In the genomic region with DNA sequence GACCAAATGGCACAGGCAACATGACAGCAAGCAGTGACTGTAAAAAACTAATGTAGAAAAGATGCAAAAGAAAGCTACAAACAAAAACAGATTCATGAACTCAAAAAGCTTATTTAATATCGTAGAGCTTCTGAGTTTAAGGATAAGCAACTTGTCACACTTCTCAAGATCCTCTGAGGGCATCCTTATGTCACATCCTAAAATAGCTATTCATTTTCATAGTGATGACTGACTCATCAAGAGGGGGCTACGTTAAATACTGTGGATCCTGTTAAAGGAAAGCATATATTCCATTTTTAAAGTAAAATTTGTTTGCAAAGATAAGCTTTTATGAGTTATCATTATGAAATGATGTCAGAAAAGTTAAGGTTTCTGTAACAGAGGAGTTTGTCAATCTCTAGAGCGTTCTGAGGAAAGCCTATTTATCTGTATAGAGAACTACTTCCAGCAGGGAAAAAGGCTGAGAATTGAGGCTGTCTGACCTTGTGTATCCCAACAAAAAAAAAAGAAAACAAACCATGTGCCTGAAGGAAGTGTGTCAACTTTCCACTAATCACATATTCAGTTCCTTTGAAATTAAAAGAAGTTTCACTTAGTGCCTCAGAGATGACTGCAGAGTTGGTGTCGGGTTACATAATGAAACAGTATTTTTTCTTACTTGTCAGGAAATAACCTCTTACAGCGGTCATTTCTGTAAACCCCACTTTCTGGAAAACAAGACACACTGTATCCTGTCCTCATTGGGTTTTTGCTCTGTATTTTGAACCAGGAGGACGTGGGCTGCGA, we compare ENCODE assay signal across 12 cellular contexts.
DNase-seq lines count a peak whose midpoint lies in the region; ATAC-seq and TF ChIP-seq lines count a peak whose summit lies in the region.
"Had no signal": no experiment of that assay in that cellular context is flagged by ENCODE, and none has a peak within 500 bp of the region (broad histone marks: within the 10 kb centered on the region; RNA-seq: fewer than 3 reads in every experiment).

No MANE protein-coding gene starts in this region.

- H3K36me3 ChIP-seq in Karpas-422 (ENCODE audit: insufficient read depth, low read length) (no peaks in the 10 kb centered on the region), trophoblast cell (ENCODE audit: control insufficient read depth in 1 of 2, insufficient read depth in 2 of 2, low read length in 2 of 2) (peaks cover 23 to 28% of the 10 kb centered on the region in 2 experiments)

- H3K14ac ChIP-seq in trophoblast cell (ENCODE audit: low read length) = no peak overlapping the region

- peak; percentile 6 for DNase-seq in Caki2 (ENCODE audit: low read depth)
- DNase-seq in Karpas-422 = peak; percentile 64
- DNase-seq in astrocyte of the spinal cord (ENCODE audit: low read depth, low spot score) = peak; percentile 34
- peak; percentile 56 for DNase-seq in iris pigment epithelial cell (ENCODE audit: low read depth)
- DNase-seq in stimulated activated CD4-positive, alpha-beta T cell treated with anti-CD3 and anti-CD28 coated beads, Interleukin-12 subunit alpha, Interleukin-12 subunit beta, amount 100 ng/mL, for 4 hours = no peak
- DNase-seq in kidney tubule cell (ENCODE audit: low spot score) = no peak
- no peak for DNase-seq in trophoblast cell
- DNase-seq: activated gamma-delta T cell; central memory CD4-positive, alpha-beta T cell; mesendoderm; T1000 had no signal

- H3K4me2 ChIP-seq in Karpas-422 (ENCODE audit: low read depth, low read length, poor library complexity, severe bottlenecking) = peak overlapping the region; percentile 62
- H3K4me2 ChIP-seq in trophoblast cell (ENCODE audit: low read length) = no peak overlapping the region

- H3K4ac ChIP-seq in trophoblast cell (ENCODE audit: low read depth, low read length) = no peak overlapping the region

- no peak overlapping the region for H3K23ac ChIP-seq in trophoblast cell (ENCODE audit: low read length)

- ATAC-seq in GM21390 (IDR thresholded peaks at IDR 0.05; ENCODE audit: unreplicated experiment) = no peak

- H3K79me2 ChIP-seq in Karpas-422 (ENCODE audit: low read length) (no peaks in the 10 kb centered on the region), trophoblast cell (ENCODE audit: control insufficient read depth, insufficient read depth, low read length, poor library complexity) (no peaks in the 10 kb centered on the region)

- in situ Hi-C loops in Caki2 (cut with HindIII; ENCODE audit: low pct_unique_long_range_greater_than_20kb, low sequenced_read_pairs) (no loop called here), astrocyte of the spinal cord (cut with HindIII; ENCODE audit: low sequenced_read_pairs) (no loop called here)

- H3K9ac ChIP-seq in Karpas-422 (ENCODE audit: low read length) = peak overlapping the region; percentile 20
- no peak overlapping the region for H3K9ac ChIP-seq in trophoblast cell (ENCODE audit: low read length)

- no peaks in the 10 kb centered on the region for H3K27me3 ChIP-seq in Karpas-422 (ENCODE audit: low read length)
- H3K27me3 ChIP-seq in trophoblast cell (ENCODE audit: insufficient read depth, low read length) = no peaks in the 10 kb centered on the region

- no peak overlapping the region for H3K27ac ChIP-seq in Karpas-422 (ENCODE audit: low read length)
- H3K27ac ChIP-seq in trophoblast cell (ENCODE audit: low read depth, low read length) = no peak overlapping the region

- no peak overlapping the region for H2BK120ac ChIP-seq in trophoblast cell (ENCODE audit: insufficient read depth, low read length, poor library complexity)

- WGBS in trophoblast cell (ENCODE audit: extremely low coverage, insufficient coverage, insufficient read length) = no CpG with 5 or more reads among the region's 7 CpGs

- H3K9me2 ChIP-seq in Karpas-422 (replicated peaks; ENCODE audit: insufficient read depth, low read length) = no peaks in the 10 kb centered on the region

- H3K9me3 ChIP-seq in Karpas-422 (ENCODE audit: low read length) (no peaks in the 10 kb centered on the region), trophoblast cell (ENCODE audit: insufficient read depth, low read depth, low read length) (no peaks in the 10 kb centered on the region)

- no peak overlapping the region for H2AK5ac ChIP-seq in trophoblast cell (ENCODE audit: low read length)

- H2BK5ac ChIP-seq in trophoblast cell (ENCODE audit: low read depth, low read length, poor library complexity) = no peak overlapping the region

- H3K18ac ChIP-seq in trophoblast cell (ENCODE audit: low read length) = no peak overlapping the region

- H3K4me1 ChIP-seq in Karpas-422 (ENCODE audit: low read length) = peaks cover 27% of the 10 kb centered on the region
- H3K4me1 ChIP-seq in trophoblast cell (ENCODE audit: control insufficient read depth in 1 of 2, insufficient read depth in 2 of 2, low read length in 2 of 2) = no peaks in the 10 kb centered on the region

- no peak overlapping the region for H4K8ac ChIP-seq in trophoblast cell (ENCODE audit: low read depth, low read length)

- TF ChIP-seq CTCF in astrocyte of the spinal cord (IDR thresholded peaks at IDR 0.05; ENCODE audit: low read depth, low read length) = no peak

- no peak overlapping the region for H2BK12ac ChIP-seq in trophoblast cell (ENCODE audit: low read length)

- peak overlapping the region; percentile 40; the same call in 1 of the 2 replicates for H2AFZ ChIP-seq in Karpas-422 (ENCODE audit: low read length)
- H2AFZ ChIP-seq in trophoblast cell (ENCODE audit: insufficient read depth, low read length, poor library complexity) = no peak overlapping the region

- no peak overlapping the region for H4K12ac ChIP-seq in trophoblast cell (ENCODE audit: low read depth, low read length)

- no peaks in the 10 kb centered on the region for H4K20me1 ChIP-seq in Karpas-422 (ENCODE audit: insufficient read depth, low read depth, low read length)

- H3K4me3 ChIP-seq in Karpas-422 (ENCODE audit: low read length) = peak overlapping the region; percentile 41
- H3K4me3 ChIP-seq in astrocyte of the spinal cord (ENCODE audit: low read depth, low read length) = no peak overlapping the region
- H3K4me3 ChIP-seq in trophoblast cell (ENCODE audit: low read depth, low read length) = no peak overlapping the region

- no peaks in the 10 kb centered on the region for H3K79me1 ChIP-seq in trophoblast cell (ENCODE audit: low read length)

- no peak overlapping the region for H4K91ac ChIP-seq in trophoblast cell (ENCODE audit: low read depth, low read length)

Comparison
In these comparisons a context has a peak if more than half of its experiments do, and no peak if none do; other contexts are left out.
1. DNase-seq: peak in Caki2 (single experiment), Karpas-422 (single experiment), astrocyte of the spinal cord (single experiment) and iris pigment epithelial cell (single experiment); none in stimulated activated CD4-positive, alpha-beta T cell treated with anti-CD3 and anti-CD28 coated beads, Interleukin-12 subunit alpha, Interleukin-12 subunit beta, amount 100 ng/mL, for 4 hours (single experiment), kidney tubule cell (single experiment) and trophoblast cell (0 of 2).